Comparison of ENCODE assay signal across 3 cellular contexts in the genomic region with DNA sequence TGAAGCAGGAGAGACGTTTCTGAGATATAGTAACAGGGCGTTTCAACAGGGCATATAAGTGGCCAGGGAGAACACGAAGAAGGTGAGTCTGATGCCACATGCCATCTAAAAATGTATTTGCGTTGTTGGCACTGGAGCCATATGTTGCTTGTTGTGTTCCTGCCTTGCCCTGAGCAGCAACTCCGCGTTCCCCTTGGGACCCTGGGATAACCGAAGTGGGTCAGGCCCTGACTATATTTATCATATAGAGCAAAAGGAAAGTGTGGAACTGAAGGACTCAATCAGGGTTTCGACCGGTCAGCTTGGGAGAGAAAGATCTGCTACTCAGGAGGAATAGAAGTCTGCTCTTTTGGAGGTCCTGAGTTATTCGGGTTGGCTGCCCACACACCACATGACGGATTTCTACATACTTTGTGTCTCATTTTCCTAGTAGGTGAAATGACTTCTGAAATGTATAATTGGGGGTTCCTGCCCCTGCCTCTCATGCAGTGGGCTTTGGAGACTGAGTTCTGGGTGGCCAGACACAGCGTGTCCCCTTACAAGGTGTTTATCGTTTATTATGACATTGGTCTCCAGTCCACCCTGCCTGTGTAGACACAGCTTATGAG.
TF ChIP-seq lines count a peak whose summit lies in the region.

No MANE protein-coding gene starts in this region.

TF ChIP-seq in HCT116, 20 proteins besides CTCF, POLR2A, EP300 and RAD21:
- no peak for TF ChIP-seq ELF1 (IDR thresholded peaks at IDR 0.05; ENCODE audit: borderline replicate concordance, low read depth)
- TF ChIP-seq, protein P1, sequence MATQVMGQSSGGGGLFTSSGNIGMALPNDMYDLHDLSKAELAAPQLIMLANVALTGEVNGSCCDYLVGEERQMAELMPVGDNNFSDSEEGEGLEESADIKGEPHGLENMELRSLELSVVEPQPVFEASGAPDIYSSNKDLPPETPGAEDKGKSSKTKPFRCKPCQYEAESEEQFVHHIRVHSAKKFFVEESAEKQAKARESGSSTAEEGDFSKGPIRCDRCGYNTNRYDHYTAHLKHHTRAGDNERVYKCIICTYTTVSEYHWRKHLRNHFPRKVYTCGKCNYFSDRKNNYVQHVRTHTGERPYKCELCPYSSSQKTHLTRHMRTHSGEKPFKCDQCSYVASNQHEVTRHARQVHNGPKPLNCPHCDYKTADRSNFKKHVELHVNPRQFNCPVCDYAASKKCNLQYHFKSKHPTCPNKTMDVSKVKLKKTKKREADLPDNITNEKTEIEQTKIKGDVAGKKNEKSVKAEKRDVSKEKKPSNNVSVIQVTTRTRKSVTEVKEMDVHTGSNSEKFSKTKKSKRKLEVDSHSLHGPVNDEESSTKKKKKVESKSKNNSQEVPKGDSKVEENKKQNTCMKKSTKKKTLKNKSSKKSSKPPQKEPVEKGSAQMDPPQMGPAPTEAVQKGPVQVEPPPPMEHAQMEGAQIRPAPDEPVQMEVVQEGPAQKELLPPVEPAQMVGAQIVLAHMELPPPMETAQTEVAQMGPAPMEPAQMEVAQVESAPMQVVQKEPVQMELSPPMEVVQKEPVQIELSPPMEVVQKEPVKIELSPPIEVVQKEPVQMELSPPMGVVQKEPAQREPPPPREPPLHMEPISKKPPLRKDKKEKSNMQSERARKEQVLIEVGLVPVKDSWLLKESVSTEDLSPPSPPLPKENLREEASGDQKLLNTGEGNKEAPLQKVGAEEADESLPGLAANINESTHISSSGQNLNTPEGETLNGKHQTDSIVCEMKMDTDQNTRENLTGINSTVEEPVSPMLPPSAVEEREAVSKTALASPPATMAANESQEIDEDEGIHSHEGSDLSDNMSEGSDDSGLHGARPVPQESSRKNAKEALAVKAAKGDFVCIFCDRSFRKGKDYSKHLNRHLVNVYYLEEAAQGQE (IDR thresholded peaks at IDR 0.05; ENCODE audit: low read depth): no peak
- no peak for TF ChIP-seq JUND (IDR thresholded peaks at IDR 0.05)
- no peak for TF ChIP-seq SP1 (IDR thresholded peaks at IDR 0.05; ENCODE audit: low read depth)
- TF ChIP-seq SIN3A (IDR thresholded peaks at IDR 0.05; ENCODE audit: low read depth): no peak
- TF ChIP-seq EZH2 (IDR thresholded peaks at IDR 0.05): no peak
- TF ChIP-seq YY1 (IDR thresholded peaks at IDR 0.05; ENCODE audit: extremely low read depth, insufficient replicate concordance, low read depth, low read length): no peak
- TF ChIP-seq ZNF274 (IDR thresholded peaks at IDR 0.05; ENCODE audit: low read depth, low read length): no peak
- TF ChIP-seq SRF (IDR thresholded peaks at IDR 0.05; ENCODE audit: low read depth): no peak
- no peak for TF ChIP-seq EGR1 (IDR thresholded peaks at IDR 0.05; ENCODE audit: low read depth)
- no peak for TF ChIP-seq CEBPB (IDR thresholded peaks at IDR 0.05; ENCODE audit: low read depth)
- TF ChIP-seq ZFX (IDR thresholded peaks at IDR 0.05): no peak
- TF ChIP-seq, protein P2, sequence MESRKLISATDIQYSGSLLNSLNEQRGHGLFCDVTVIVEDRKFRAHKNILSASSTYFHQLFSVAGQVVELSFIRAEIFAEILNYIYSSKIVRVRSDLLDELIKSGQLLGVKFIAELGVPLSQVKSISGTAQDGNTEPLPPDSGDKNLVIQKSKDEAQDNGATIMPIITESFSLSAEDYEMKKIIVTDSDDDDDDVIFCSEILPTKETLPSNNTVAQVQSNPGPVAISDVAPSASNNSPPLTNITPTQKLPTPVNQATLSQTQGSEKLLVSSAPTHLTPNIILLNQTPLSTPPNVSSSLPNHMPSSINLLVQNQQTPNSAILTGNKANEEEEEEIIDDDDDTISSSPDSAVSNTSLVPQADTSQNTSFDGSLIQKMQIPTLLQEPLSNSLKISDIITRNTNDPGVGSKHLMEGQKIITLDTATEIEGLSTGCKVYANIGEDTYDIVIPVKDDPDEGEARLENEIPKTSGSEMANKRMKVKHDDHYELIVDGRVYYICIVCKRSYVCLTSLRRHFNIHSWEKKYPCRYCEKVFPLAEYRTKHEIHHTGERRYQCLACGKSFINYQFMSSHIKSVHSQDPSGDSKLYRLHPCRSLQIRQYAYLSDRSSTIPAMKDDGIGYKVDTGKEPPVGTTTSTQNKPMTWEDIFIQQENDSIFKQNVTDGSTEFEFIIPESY (IDR thresholded peaks at IDR 0.05; ENCODE audit: extremely low read depth, insufficient replicate concordance, low read length): no peak

TF ChIP-seq in GM12878, 131 proteins besides CTCF, POLR2A, EP300 and RAD21:
- TF ChIP-seq PAX5 (IDR thresholded peaks at IDR 0.05; ENCODE audit: borderline replicate concordance, low read depth, low read length) (no peak), ESRRA (IDR thresholded peaks at IDR 0.05; ENCODE audit: low read length) (no peak), MTA2 (IDR thresholded peaks at IDR 0.05; ENCODE audit: low read depth) (no peak), SRF (IDR thresholded peaks at IDR 0.05; ENCODE audit: low read depth in 2 of 2, low read length in 2 of 2) (no peak), SIN3A (IDR thresholded peaks at IDR 0.05; ENCODE audit: low read depth, low read length) (no peak), EZH2 (IDR thresholded peaks at IDR 0.05; ENCODE audit: borderline replicate concordance, control insufficient read depth, low read depth, low read length) (no peak), SIX5 (IDR thresholded peaks at IDR 0.05; ENCODE audit: low read depth, low read length, severe bottlenecking) (no peak), NR2C2 (IDR thresholded peaks at IDR 0.05; ENCODE audit: borderline replicate concordance, control insufficient read depth, insufficient read length, low read depth) (no peak), MEF2A (IDR thresholded peaks at IDR 0.05; ENCODE audit: insufficient read depth, low read depth, low read length) (no peak), MYB (IDR thresholded peaks at IDR 0.05; ENCODE audit: borderline replicate concordance, low read depth, low read length) (no peak), MEF2B (IDR thresholded peaks at IDR 0.05; ENCODE audit: partially characterized antibody, poor library complexity, severe bottlenecking) (no peak), SMAD5 (IDR thresholded peaks at IDR 0.05; ENCODE audit: low read depth) (no peak), HCFC1 (IDR thresholded peaks at IDR 0.05; ENCODE audit: low read length) (no peak), TARDBP (IDR thresholded peaks at IDR 0.05; ENCODE audit: borderline replicate concordance) (no peak)
- TF ChIP-seq, protein P3, sequence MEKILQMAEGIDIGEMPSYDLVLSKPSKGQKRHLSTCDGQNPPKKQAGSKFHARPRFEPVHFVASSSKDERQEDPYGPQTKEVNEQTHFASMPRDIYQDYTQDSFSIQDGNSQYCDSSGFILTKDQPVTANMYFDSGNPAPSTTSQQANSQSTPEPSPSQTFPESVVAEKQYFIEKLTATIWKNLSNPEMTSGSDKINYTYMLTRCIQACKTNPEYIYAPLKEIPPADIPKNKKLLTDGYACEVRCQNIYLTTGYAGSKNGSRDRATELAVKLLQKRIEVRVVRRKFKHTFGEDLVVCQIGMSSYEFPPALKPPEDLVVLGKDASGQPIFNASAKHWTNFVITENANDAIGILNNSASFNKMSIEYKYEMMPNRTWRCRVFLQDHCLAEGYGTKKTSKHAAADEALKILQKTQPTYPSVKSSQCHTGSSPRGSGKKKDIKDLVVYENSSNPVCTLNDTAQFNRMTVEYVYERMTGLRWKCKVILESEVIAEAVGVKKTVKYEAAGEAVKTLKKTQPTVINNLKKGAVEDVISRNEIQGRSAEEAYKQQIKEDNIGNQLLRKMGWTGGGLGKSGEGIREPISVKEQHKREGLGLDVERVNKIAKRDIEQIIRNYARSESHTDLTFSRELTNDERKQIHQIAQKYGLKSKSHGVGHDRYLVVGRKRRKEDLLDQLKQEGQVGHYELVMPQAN (conservative IDR thresholded peaks at IDR 0.05): no peak
- TF ChIP-seq, protein P4, sequence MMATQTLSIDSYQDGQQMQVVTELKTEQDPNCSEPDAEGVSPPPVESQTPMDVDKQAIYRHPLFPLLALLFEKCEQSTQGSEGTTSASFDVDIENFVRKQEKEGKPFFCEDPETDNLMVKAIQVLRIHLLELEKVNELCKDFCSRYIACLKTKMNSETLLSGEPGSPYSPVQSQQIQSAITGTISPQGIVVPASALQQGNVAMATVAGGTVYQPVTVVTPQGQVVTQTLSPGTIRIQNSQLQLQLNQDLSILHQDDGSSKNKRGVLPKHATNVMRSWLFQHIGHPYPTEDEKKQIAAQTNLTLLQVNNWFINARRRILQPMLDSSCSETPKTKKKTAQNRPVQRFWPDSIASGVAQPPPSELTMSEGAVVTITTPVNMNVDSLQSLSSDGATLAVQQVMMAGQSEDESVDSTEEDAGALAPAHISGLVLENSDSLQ (IDR thresholded peaks at IDR 0.05): no peak
- TF ChIP-seq, protein P5, sequence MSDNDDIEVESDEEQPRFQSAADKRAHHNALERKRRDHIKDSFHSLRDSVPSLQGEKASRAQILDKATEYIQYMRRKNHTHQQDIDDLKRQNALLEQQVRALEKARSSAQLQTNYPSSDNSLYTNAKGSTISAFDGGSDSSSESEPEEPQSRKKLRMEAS (IDR thresholded peaks at IDR 0.05; ENCODE audit: low read depth, low read length): no peak
TF ChIP-seq in GM12878: peak in this region for 0.

TF ChIP-seq in GM12891, 5 proteins besides CTCF, POLR2A, EP300 and RAD21:
- TF ChIP-seq POU2F2 (IDR thresholded peaks at IDR 0.05; ENCODE audit: low read depth, low read length): no peak
- TF ChIP-seq POLR2AphosphoS5 (IDR thresholded peaks at IDR 0.05; ENCODE audit: low read depth, low read length): no peak
- no peak for TF ChIP-seq TAF1 (IDR thresholded peaks at IDR 0.05; ENCODE audit: low read depth, low read length)
- TF ChIP-seq SPI1 (IDR thresholded peaks at IDR 0.05; ENCODE audit: low read depth, low read length): no peak
- TF ChIP-seq PAX5 (IDR thresholded peaks at IDR 0.05; ENCODE audit: insufficient read depth, low read length, severe bottlenecking): no peak
TF ChIP-seq in GM12891: peak in this region for 0.
